1 cellular context compared by ENCODE assay signal in the genomic region with DNA sequence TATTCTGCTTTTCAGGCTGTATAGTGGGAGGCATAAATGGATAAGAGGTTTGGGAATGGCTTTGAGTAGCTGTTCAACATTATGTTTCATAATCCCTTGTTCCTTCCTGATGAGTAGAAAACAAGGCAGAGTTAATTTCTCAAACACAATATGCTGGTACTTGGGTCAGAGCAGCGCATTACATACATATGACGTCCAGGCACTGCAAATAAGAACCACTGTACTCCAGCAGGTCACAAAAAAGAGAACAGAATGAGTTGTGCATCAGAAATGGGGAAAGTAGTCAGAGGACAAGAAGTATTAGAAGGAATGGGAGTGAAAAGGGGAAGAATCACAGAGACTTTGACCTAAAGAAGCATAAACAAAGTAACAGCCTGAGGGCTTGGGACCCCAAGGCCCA.
TF ChIP-seq lines count a peak whose summit lies in the region.

No MANE protein-coding gene starts in this region.

TF ChIP-seq in GM23338, 12 proteins besides CTCF, POLR2A, EP300 and RAD21:
- TF ChIP-seq, protein P1, sequence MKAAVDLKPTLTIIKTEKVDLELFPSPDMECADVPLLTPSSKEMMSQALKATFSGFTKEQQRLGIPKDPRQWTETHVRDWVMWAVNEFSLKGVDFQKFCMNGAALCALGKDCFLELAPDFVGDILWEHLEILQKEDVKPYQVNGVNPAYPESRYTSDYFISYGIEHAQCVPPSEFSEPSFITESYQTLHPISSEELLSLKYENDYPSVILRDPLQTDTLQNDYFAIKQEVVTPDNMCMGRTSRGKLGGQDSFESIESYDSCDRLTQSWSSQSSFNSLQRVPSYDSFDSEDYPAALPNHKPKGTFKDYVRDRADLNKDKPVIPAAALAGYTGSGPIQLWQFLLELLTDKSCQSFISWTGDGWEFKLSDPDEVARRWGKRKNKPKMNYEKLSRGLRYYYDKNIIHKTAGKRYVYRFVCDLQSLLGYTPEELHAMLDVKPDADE (IDR thresholded peaks at IDR 0.05): no peak
- no peak for TF ChIP-seq JUNB (IDR thresholded peaks at IDR 0.05; ENCODE audit: unreplicated experiment)
- TF ChIP-seq CREB1 (CRISPR knock-in tag; IDR thresholded peaks at IDR 0.05; ENCODE audit: low read depth): no peak
- no peak for TF ChIP-seq NANOG (IDR thresholded peaks at IDR 0.05; ENCODE audit: borderline replicate concordance)
- TF ChIP-seq, protein P2, sequence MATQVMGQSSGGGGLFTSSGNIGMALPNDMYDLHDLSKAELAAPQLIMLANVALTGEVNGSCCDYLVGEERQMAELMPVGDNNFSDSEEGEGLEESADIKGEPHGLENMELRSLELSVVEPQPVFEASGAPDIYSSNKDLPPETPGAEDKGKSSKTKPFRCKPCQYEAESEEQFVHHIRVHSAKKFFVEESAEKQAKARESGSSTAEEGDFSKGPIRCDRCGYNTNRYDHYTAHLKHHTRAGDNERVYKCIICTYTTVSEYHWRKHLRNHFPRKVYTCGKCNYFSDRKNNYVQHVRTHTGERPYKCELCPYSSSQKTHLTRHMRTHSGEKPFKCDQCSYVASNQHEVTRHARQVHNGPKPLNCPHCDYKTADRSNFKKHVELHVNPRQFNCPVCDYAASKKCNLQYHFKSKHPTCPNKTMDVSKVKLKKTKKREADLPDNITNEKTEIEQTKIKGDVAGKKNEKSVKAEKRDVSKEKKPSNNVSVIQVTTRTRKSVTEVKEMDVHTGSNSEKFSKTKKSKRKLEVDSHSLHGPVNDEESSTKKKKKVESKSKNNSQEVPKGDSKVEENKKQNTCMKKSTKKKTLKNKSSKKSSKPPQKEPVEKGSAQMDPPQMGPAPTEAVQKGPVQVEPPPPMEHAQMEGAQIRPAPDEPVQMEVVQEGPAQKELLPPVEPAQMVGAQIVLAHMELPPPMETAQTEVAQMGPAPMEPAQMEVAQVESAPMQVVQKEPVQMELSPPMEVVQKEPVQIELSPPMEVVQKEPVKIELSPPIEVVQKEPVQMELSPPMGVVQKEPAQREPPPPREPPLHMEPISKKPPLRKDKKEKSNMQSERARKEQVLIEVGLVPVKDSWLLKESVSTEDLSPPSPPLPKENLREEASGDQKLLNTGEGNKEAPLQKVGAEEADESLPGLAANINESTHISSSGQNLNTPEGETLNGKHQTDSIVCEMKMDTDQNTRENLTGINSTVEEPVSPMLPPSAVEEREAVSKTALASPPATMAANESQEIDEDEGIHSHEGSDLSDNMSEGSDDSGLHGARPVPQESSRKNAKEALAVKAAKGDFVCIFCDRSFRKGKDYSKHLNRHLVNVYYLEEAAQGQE (IDR thresholded peaks at IDR 0.05; ENCODE audit: unreplicated experiment): no peak
- TF ChIP-seq ZNF331 (CRISPR knock-in tag; IDR thresholded peaks at IDR 0.05; ENCODE audit: low read depth): no peak
- TF ChIP-seq POLR2AphosphoS5 (IDR thresholded peaks at IDR 0.05; ENCODE audit: low read depth): no peak
- no peak for TF ChIP-seq STAT1 (IDR thresholded peaks at IDR 0.05; ENCODE audit: unreplicated experiment)
- no peak for TF ChIP-seq EZH2phosphoT487 (IDR thresholded peaks at IDR 0.05; ENCODE audit: unreplicated experiment)
- TF ChIP-seq EZH2 (IDR thresholded peaks at IDR 0.05; ENCODE audit: low read depth, unreplicated experiment): no peak
- no peak for TF ChIP-seq ZNF114 (CRISPR knock-in tag; IDR thresholded peaks at IDR 0.05)
- TF ChIP-seq, protein P3, sequence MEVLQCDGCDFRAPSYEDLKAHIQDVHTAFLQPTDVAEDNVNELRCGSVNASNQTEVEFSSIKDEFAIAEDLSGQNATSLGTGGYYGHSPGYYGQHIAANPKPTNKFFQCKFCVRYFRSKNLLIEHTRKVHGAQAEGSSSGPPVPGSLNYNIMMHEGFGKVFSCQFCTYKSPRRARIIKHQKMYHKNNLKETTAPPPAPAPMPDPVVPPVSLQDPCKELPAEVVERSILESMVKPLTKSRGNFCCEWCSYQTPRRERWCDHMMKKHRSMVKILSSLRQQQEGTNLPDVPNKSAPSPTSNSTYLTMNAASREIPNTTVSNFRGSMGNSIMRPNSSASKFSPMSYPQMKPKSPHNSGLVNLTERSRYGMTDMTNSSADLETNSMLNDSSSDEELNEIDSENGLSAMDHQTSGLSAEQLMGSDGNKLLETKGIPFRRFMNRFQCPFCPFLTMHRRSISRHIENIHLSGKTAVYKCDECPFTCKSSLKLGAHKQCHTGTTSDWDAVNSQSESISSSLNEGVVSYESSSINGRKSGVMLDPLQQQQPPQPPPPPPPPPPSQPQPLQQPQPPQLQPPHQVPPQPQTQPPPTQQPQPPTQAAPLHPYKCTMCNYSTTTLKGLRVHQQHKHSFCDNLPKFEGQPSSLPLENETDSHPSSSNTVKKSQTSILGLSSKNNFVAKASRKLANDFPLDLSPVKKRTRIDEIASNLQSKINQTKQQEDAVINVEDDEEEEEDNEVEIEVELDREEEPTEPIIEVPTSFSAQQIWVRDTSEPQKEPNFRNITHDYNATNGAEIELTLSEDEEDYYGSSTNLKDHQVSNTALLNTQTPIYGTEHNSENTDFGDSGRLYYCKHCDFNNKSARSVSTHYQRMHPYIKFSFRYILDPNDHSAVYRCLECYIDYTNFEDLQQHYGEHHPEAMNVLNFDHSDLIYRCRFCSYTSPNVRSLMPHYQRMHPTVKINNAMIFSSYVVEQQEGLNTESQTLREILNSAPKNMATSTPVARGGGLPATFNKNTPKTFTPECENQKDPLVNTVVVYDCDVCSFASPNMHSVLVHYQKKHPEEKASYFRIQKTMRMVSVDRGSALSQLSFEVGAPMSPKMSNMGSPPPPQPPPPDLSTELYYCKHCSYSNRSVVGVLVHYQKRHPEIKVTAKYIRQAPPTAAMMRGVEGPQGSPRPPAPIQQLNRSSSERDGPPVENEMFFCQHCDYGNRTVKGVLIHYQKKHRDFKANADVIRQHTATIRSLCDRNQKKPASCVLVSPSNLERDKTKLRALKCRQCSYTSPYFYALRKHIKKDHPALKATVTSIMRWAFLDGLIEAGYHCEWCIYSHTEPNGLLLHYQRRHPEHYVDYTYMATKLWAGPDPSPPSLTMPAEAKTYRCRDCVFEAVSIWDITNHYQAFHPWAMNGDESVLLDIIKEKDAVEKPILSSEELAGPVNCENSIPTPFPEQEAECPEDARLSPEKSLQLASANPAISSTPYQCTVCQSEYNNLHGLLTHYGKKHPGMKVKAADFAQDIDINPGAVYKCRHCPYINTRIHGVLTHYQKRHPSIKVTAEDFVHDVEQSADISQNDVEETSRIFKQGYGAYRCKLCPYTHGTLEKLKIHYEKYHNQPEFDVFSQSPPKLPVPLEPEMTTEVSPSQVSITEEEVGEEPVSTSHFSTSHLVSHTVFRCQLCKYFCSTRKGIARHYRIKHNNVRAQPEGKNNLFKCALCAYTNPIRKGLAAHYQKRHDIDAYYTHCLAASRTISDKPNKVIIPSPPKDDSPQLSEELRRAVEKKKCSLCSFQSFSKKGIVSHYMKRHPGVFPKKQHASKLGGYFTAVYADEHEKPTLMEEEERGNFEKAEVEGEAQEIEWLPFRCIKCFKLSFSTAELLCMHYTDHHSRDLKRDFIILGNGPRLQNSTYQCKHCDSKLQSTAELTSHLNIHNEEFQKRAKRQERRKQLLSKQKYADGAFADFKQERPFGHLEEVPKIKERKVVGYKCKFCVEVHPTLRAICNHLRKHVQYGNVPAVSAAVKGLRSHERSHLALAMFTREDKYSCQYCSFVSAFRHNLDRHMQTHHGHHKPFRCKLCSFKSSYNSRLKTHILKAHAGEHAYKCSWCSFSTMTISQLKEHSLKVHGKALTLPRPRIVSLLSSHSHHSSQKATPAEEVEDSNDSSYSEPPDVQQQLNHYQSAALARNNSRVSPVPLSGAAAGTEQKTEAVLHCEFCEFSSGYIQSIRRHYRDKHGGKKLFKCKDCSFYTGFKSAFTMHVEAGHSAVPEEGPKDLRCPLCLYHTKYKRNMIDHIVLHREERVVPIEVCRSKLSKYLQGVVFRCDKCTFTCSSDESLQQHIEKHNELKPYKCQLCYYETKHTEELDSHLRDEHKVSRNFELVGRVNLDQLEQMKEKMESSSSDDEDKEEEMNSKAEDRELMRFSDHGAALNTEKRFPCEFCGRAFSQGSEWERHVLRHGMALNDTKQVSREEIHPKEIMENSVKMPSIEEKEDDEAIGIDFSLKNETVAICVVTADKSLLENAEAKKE (CRISPR knock-in tag; IDR thresholded peaks at IDR 0.05): no peak
